8 cellular contexts compared by ENCODE assay signal in the genomic region with DNA sequence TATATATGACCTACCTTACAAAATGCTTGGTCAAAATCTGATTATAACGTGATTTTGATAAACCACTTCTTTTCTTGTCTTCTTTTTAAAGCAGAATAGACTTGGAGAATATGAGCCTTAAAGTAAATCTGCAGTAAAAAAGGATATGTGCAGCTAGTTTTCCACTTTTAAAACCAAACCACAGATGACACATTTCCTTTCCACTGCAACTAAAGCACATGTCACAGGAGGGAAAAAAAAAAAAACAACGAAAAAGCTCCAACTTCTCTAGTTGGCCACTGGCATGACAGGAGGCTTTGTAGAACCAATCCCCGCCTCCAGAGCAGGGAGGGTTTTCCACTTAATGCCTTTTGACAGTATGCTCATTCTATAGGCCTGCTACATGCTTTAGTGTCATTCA. TPM values are rescaled to one million over a fixed set of nuclear protein-coding genes. Genes with fewer than 3 reads are reported as not detected.
A peak's percentile ranks its signal among the peaks of the same experiment; 100 is the strongest.
DNase-seq lines count a peak whose midpoint lies in the region; ATAC-seq and TF ChIP-seq lines count a peak whose summit lies in the region.

A gene with protein sequence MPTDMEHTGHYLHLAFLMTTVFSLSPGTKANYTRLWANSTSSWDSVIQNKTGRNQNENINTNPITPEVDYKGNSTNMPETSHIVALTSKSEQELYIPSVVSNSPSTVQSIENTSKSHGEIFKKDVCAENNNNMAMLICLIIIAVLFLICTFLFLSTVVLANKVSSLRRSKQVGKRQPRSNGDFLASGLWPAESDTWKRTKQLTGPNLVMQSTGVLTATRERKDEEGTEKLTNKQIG (minus strand): TSS at position 142 of the 400 bp plus-strand sequence. CDS start 2,609 bp downstream, outside the sequence.

- no peak within 1 kb of the TSS for H2BK120ac ChIP-seq in mesenchymal stem cell (ENCODE audit: low read depth, low read length)

- H4K91ac ChIP-seq in mesenchymal stem cell (ENCODE audit: low read length): peak within 1 kb of the TSS; percentile 50

- H3K9me3 ChIP-seq in BLaER1 treated with 17β-estradiol and CSF1 and Interleukin-3, amounts not matched to agents 10 nM and 100 nM (replicated peaks in 1 of 11): peaks cover 0 to 7% (median 0%) of the 10 kb centered on the region in 11 experiments; a peak in 2 of 22 replicates
- H3K9me3 ChIP-seq in mesenchymal stem cell (ENCODE audit: control insufficient read depth, low read length): no peaks in the 10 kb centered on the region

- no peaks in the 10 kb centered on the region for H3K27me3 ChIP-seq in BLaER1 treated with 17β-estradiol and CSF1 and Interleukin-3, amounts not matched to agents 10 nM and 100 nM
- H3K27me3 ChIP-seq in mesenchymal stem cell (ENCODE audit: control insufficient read depth in 1 of 2, insufficient read depth in 1 of 2, low read length in 2 of 2): no peaks in the 10 kb centered on the region

- H3K4me2 ChIP-seq in BLaER1 treated with 17β-estradiol and CSF1 and Interleukin-3, amounts not matched to agents 10 nM and 100 nM: peak within 1 kb of the TSS; percentile 69 to 98 (median 87)
- no peak within 1 kb of the TSS for H3K4me2 ChIP-seq in mesenchymal stem cell (ENCODE audit: low read length, poor library complexity, severe bottlenecking)

- H3K4me3 ChIP-seq in BLaER1 treated with 17β-estradiol and CSF1 and Interleukin-3, amounts not matched to agents 10 nM and 100 nM: peak within 1 kb of the TSS; percentile 61 to 89 (median 74)
- peak within 1 kb of the TSS in 1 of 2 experiments; percentile 43 for H3K4me3 ChIP-seq in mesenchymal stem cell (ENCODE audit: insufficient read depth in 1 of 2, low read depth in 1 of 2, low read length in 2 of 2)

- H3K36me3 Mint-ChIP-seq in MCF 10A (ENCODE audit: insufficient read depth, unreplicated experiment): peaks cover 21% of the 10 kb centered on the region

- BruUV-seq in MCF 10A (replicated peaks; lab: Mats Ljungman, UMichigan): no TSS peak

- H2BK15ac ChIP-seq in mesenchymal stem cell (ENCODE audit: low read depth, poor library complexity, severe bottlenecking): no peak within 1 kb of the TSS

- peak within 1 kb of the TSS; percentile 89 to 99 (median 96) for H3K27ac ChIP-seq in BLaER1 treated with 17β-estradiol and CSF1 and Interleukin-3, amounts not matched to agents 10 nM and 100 nM
- peak within 1 kb of the TSS; percentile 70 for H3K27ac ChIP-seq in mesenchymal stem cell (ENCODE audit: low read length, poor library complexity, severe bottlenecking)

- H3K9ac ChIP-seq in BLaER1 treated with 17β-estradiol and CSF1 and Interleukin-3, amounts not matched to agents 10 nM and 100 nM: peak within 1 kb of the TSS; percentile 83 to 95 (median 90)
- H3K9ac ChIP-seq in mesenchymal stem cell (ENCODE audit: low read length): peak within 1 kb of the TSS; percentile 79

- H2BK5ac ChIP-seq in mesenchymal stem cell (ENCODE audit: low read depth, low read length, poor library complexity, severe bottlenecking): no peak within 1 kb of the TSS

- H3K4me3 Mint-ChIP-seq in MCF 10A (ENCODE audit: unreplicated experiment): peak within 1 kb of the TSS; percentile 54

- H3K4me1 Mint-ChIP-seq in MCF 10A (ENCODE audit: insufficient read depth, unreplicated experiment): peaks cover 27% of the 10 kb centered on the region

- H3K9me3 Mint-ChIP-seq in MCF 10A (ENCODE audit: unreplicated experiment): no peaks in the 10 kb centered on the region

- H3K36me3 ChIP-seq in BLaER1 treated with 17β-estradiol and CSF1 and Interleukin-3, amounts not matched to agents 10 nM and 100 nM: peaks cover 9 to 66% (median 38%) of the 10 kb centered on the region in 11 experiments
- H3K36me3 ChIP-seq in mesenchymal stem cell (ENCODE audit: control insufficient read depth in 1 of 2, insufficient read depth in 2 of 2, low read depth in 1 of 2, low read length in 2 of 2): peaks cover 8 to 14% of the 10 kb centered on the region in 2 experiments

- H3K4me1 ChIP-seq in BLaER1 treated with 17β-estradiol and CSF1 and Interleukin-3, amounts not matched to agents 10 nM and 100 nM: peaks cover 13 to 33% (median 26%) of the 10 kb centered on the region in 10 experiments
- H3K4me1 ChIP-seq in mesenchymal stem cell (ENCODE audit: control insufficient read depth, insufficient read depth, low read depth, low read length): peaks cover 1% of the 10 kb centered on the region

- peaks cover 13% of the 10 kb centered on the region for H3K79me1 ChIP-seq in mesenchymal stem cell (replicated peaks; ENCODE audit: low read length, poor library complexity, severe bottlenecking)

- H2AK5ac ChIP-seq in mesenchymal stem cell (ENCODE audit: low read length, severe bottlenecking): peak within 1 kb of the TSS; percentile 62

- no peak within 1 kb of the TSS for H3K23ac ChIP-seq in mesenchymal stem cell (ENCODE audit: low read length in 2 of 2)

- H4K8ac ChIP-seq in mesenchymal stem cell (ENCODE audit: low read length): no peak within 1 kb of the TSS

- ATAC-seq in HG03378 (IDR thresholded peaks at IDR 0.05; ENCODE audit: unreplicated experiment) (peak; percentile 32), HG03457 (IDR thresholded peaks at IDR 0.05; ENCODE audit: unreplicated experiment) (no peak), GM18520 (IDR thresholded peaks at IDR 0.05; ENCODE audit: unreplicated experiment) (no peak)

- CTCF ChIA-PET in MCF 10A (lab: Yijun Ruan, JAX): no interaction called here

- no peak within 1 kb of the TSS for H2AFZ ChIP-seq in mesenchymal stem cell (ENCODE audit: low read depth, low read length)

- no peaks in the 10 kb centered on the region for H3K27me3 Mint-ChIP-seq in MCF 10A (ENCODE audit: insufficient read depth, unreplicated experiment)

- intact Hi-C loops in MCF 10A (cut with micrococcal nuclease): no loop called here

- no peaks in the 10 kb centered on the region; a peak in 1 of 22 replicates for H4K20me1 ChIP-seq in BLaER1 treated with 17β-estradiol and CSF1 and Interleukin-3, amounts not matched to agents 10 nM and 100 nM

- no peak within 1 kb of the TSS for H3K18ac ChIP-seq in mesenchymal stem cell (ENCODE audit: low read depth in 1 of 2, low read length in 2 of 2)

- peak; percentile 57 for DNase-seq in UCSD-AML1 (lab: John Stamatoyannopoulos, UW; ENCODE audit: unreplicated experiment)
- peak; percentile 80 for DNase-seq in MCF 10A (ENCODE audit: unreplicated experiment)
- peak; percentile 92 for DNase-seq in mesenchymal stem cell
- peak; percentile 79 for DNase-seq in stimulated activated CD8-positive, alpha-beta memory T cell treated with anti-CD3 and anti-CD28 coated beads, Interleukin-4, amount 100 ng/mL, for 48 hours

- POLR2A ChIA-PET in MCF 10A (lab: Yijun Ruan, JAX): interaction anchor here (0.9 to 1.3 kb wide), 2 partner anchors 19 to 52 kb away, joined by 5 to 6 read pairs; no protein-coding TSS in a partner anchor

- peak within 1 kb of the TSS in 1 of 2 experiments; percentile 6 for H2BK12ac ChIP-seq in mesenchymal stem cell (ENCODE audit: low read length in 2 of 2)

- H3K14ac ChIP-seq in mesenchymal stem cell (ENCODE audit: low read length in 2 of 2): no peak within 1 kb of the TSS

- TF ChIP-seq CTCF in MCF 10A (IDR thresholded peaks at IDR 0.05; ENCODE audit: unreplicated experiment): no peak

- WGBS in mesenchymal stem cell: 0% methylated on average over 2 of the region's 3 CpGs

- H3K27ac Mint-ChIP-seq in MCF 10A (ENCODE audit: low read depth, unreplicated experiment): peak within 1 kb of the TSS; percentile 90

- H3K4ac ChIP-seq in mesenchymal stem cell (ENCODE audit: low read depth in 1 of 2, low read length in 2 of 2): no peak within 1 kb of the TSS

RNA-seq across cellular contexts. Expression of the gene that starts here (rescaled TPM):
- total RNA-seq in MCF 10A (2022): 2.6 and 3.3 TPM in 2 replicates
- 1.6 TPM for polyA plus RNA-seq in mesenchymal stem cell (2013, experiment 1 of 2)
- 1.5 TPM for polyA plus RNA-seq in mesenchymal stem cell (2013, experiment 2 of 2)
